In genomic region chr18:28080876-28081300, GRCh38 we compare ENCODE assay signal across 21 cellular contexts.
A peak's percentile ranks its signal among the peaks of the same experiment; 100 is the strongest.
DNase-seq lines count a peak whose midpoint lies in the region; ATAC-seq and TF ChIP-seq lines count a peak whose summit lies in the region.
"Had no signal": no experiment of that assay in that cellular context is flagged by ENCODE, and none has a peak within 500 bp of the region (broad histone marks: within the 10 kb centered on the region; RNA-seq: fewer than 3 reads in every experiment).

No MANE protein-coding gene starts in this region.

- H3K36me3 ChIP-seq in mesendoderm (ENCODE audit: control insufficient read depth, insufficient read depth, low read length) (no peaks in the 10 kb centered on the region), thyroid gland (no peaks in the 10 kb centered on the region)
- H3K36me3 ChIP-seq: esophagus squamous epithelium, heart left ventricle, prostate gland had no signal

- H4K5ac ChIP-seq in mesendoderm (ENCODE audit: low read length), result no peak overlapping the region

- no peak overlapping the region for H3K23ac ChIP-seq in mesendoderm (ENCODE audit: low read length)

- H3K4ac ChIP-seq in mesendoderm (ENCODE audit: low read depth, low read length), result peak overlapping the region; percentile 37

- no peaks in the 10 kb centered on the region for H3K9me3 ChIP-seq in thyroid gland
- H3K9me3 ChIP-seq: esophagus squamous epithelium, heart left ventricle, prostate gland had no signal

- intact Hi-C loops in thyroid gland (cut with DNase I), result no loop called here

- H3K4me3 ChIP-seq in mesendoderm (ENCODE audit: low read length) (no peak overlapping the region), thyroid gland (replicated peaks in 1 of 3) (no peak overlapping the region)
- H3K4me3 ChIP-seq: esophagus squamous epithelium, heart left ventricle, prostate gland had no signal

- H2BK15ac ChIP-seq in mesendoderm (replicated peaks; ENCODE audit: low read depth), result no peak overlapping the region

- H3K27ac Mint-ChIP-seq in chondrocyte (ENCODE audit: unreplicated experiment), result peak overlapping the region; percentile 17
- H3K27ac Mint-ChIP-seq: activated naive CD8-positive, alpha-beta T cell treated with anti-CD3 and anti-CD28 coated beads, Interleukin-2, amount 10 ng/mL, durations not matched to agents 7 days and 5 days; memory B cell had no signal

- H2AK5ac ChIP-seq in mesendoderm (ENCODE audit: low read length), result no peak overlapping the region

- peaks cover 76% of the 10 kb centered on the region for H3K4me1 Mint-ChIP-seq in chondrocyte (ENCODE audit: low read depth)
- H3K4me1 Mint-ChIP-seq: activated naive CD8-positive, alpha-beta T cell treated with anti-CD3 and anti-CD28 coated beads, Interleukin-2, amount 10 ng/mL, durations not matched to agents 7 days and 5 days; memory B cell had no signal

- H3K9ac ChIP-seq in mesendoderm (ENCODE audit: low read length), result no peak overlapping the region
- H3K9ac ChIP-seq: KMS-11 had no signal

- H2BK5ac ChIP-seq in mesendoderm (ENCODE audit: low read length), result no peak overlapping the region

- H3K79me1 ChIP-seq in mesendoderm (ENCODE audit: low read length), result peaks cover 12% of the 10 kb centered on the region

- no peak overlapping the region for H2BK120ac ChIP-seq in mesendoderm (ENCODE audit: low read depth, low read length)

- no peaks in the 10 kb centered on the region for H3K36me3 Mint-ChIP-seq in chondrocyte (ENCODE audit: low read depth)
- H3K36me3 Mint-ChIP-seq: activated naive CD8-positive, alpha-beta T cell treated with anti-CD3 and anti-CD28 coated beads, Interleukin-2, amount 10 ng/mL, durations not matched to agents 7 days and 5 days; memory B cell had no signal

- TF ChIP-seq CTCF in chondrocyte (IDR thresholded peaks at IDR 0.05) (no peak), thyroid gland (IDR thresholded peaks at IDR 0.05) (no peak)

- peaks cover 23% of the 10 kb centered on the region for H3K4me1 ChIP-seq in mesendoderm (ENCODE audit: control insufficient read depth, low read depth, low read length)
- H3K4me1 ChIP-seq in thyroid gland, result no peaks in the 10 kb centered on the region
- H3K4me1 ChIP-seq: esophagus squamous epithelium, prostate gland had no signal

- peak overlapping the region; percentile 20 for H3K18ac ChIP-seq in mesendoderm (ENCODE audit: low read length)

- TF ChIP-seq POLR2A in thyroid gland (IDR thresholded peaks at IDR 0.05), result no peak

- peaks cover 15% of the 10 kb centered on the region for H3K79me2 ChIP-seq in mesendoderm (ENCODE audit: control insufficient read depth, insufficient read depth, low read length)

- WGBS in mesendoderm (ENCODE audit: extremely low coverage, insufficient coverage, low lambda C conversion rate), result no CpG with 5 or more reads among the region's 1 CpG
- 90 to 100% methylated on average over 1 of the region's 1 CpG for WGBS in thyroid gland, 2 donors

- no peak for DNase-seq in chondrocyte (ENCODE audit: low spot score)
- peak; percentile 55 for DNase-seq in mesendoderm
- DNase-seq in thyroid gland, result no peak
- DNase-seq in SW480 (ENCODE audit: low spot score), result no peak
- no peak for DNase-seq in SK-N-DZ (ENCODE audit: low spot score)
- DNase-seq in amygdala (lab: John Stamatoyannopoulos, UW), result no peak
- DNase-seq: activated CD8-positive, alpha-beta memory T cell treated with anti-CD3 and anti-CD28 coated beads for 24 hours; activated naive CD8-positive, alpha-beta T cell treated with anti-CD3 and anti-CD28 coated beads, Interleukin-2, amount 10 ng/mL, durations not matched to agents 7 days and 5 days; effector CD4-positive, alpha-beta T cell; esophagus squamous epithelium; heart left ventricle; NCI-H1092 treated with DMSO at 0.1 percent for 48 hours; NCI-H524 treated with DMSO at 0.1 percent for 48 hours; small intestine; stimulated activated CD4-positive, alpha-beta T cell treated with anti-CD3 and anti-CD28 coated beads, Interleukin-4, amount 100 ng/mL, for 4 hours had no signal

- H3K56ac ChIP-seq in mesendoderm (ENCODE audit: low read length), result no peak overlapping the region

- H3K4me2 ChIP-seq in mesendoderm (ENCODE audit: low read length), result no peak overlapping the region
- H3K4me2 ChIP-seq: KMS-11 had no signal

- no peaks in the 10 kb centered on the region for H3K27me3 Mint-ChIP-seq in chondrocyte (ENCODE audit: low read depth)
- H3K27me3 Mint-ChIP-seq: activated naive CD8-positive, alpha-beta T cell treated with anti-CD3 and anti-CD28 coated beads, Interleukin-2, amount 10 ng/mL, durations not matched to agents 7 days and 5 days; memory B cell had no signal

- ATAC-seq in GM19043 (IDR thresholded peaks at IDR 0.05; ENCODE audit: low read depth, unreplicated experiment), result peak; percentile 58
- ATAC-seq in HG03354 (IDR thresholded peaks at IDR 0.05; ENCODE audit: poor library complexity, severe bottlenecking, unreplicated experiment), result peak; percentile 62
- ATAC-seq: activated CD4-positive, CD25-positive, alpha-beta regulatory T cell treated with anti-CD3 and anti-CD28 coated beads, Interleukin-2, amount 50 U/mL, for 24 hours; heart left ventricle had no signal

- H4K8ac ChIP-seq in mesendoderm (ENCODE audit: low read depth, low read length), result no peak overlapping the region

- H3K9me3 Mint-ChIP-seq in chondrocyte (ENCODE audit: low read depth), result no peaks in the 10 kb centered on the region
- H3K9me3 Mint-ChIP-seq: activated naive CD8-positive, alpha-beta T cell treated with anti-CD3 and anti-CD28 coated beads, Interleukin-2, amount 10 ng/mL, durations not matched to agents 7 days and 5 days had no signal

- H3K27me3 ChIP-seq in mesendoderm (ENCODE audit: insufficient read depth, low read length, poor library complexity) (no peaks in the 10 kb centered on the region), thyroid gland (no peaks in the 10 kb centered on the region)
- H3K27me3 ChIP-seq: esophagus squamous epithelium, heart left ventricle had no signal

- no peak overlapping the region for H3K27ac ChIP-seq in mesendoderm (ENCODE audit: low read depth, low read length)
- H3K27ac ChIP-seq in thyroid gland, result no peak overlapping the region
- H3K27ac ChIP-seq: esophagus squamous epithelium, KMS-11, prostate gland had no signal

- H3K4me3 Mint-ChIP-seq in chondrocyte (ENCODE audit: unreplicated experiment), result no peak overlapping the region
- H3K4me3 Mint-ChIP-seq: activated naive CD8-positive, alpha-beta T cell treated with anti-CD3 and anti-CD28 coated beads, Interleukin-2, amount 10 ng/mL, durations not matched to agents 7 days and 5 days; memory B cell had no signal
